13 cellular contexts compared by ENCODE assay signal in genomic region chr5:175133185-175133584, GRCh38.
"Had no signal": no experiment of that assay in that cellular context is flagged by ENCODE, and none has a peak within 500 bp of the region (broad histone marks: within the 10 kb centered on the region; RNA-seq: fewer than 3 reads in every experiment).

No MANE protein-coding gene starts in this region.

- H3K27ac Mint-ChIP-seq: activated CD4-positive, alpha-beta T cell treated with anti-CD3 and anti-CD28 coated beads, Interleukin-2, amount 10 ng/mL, durations not matched to agents 7 days and 5 days; activated T-helper 2 cell treated with anti-CD3 and anti-CD28 coated beads, Interferon-gamma antibody, Interleukin-2, Interleukin-4, amounts not matched to agents 10 μg/mL and 5 μg/mL and 100 μg/mL, durations not matched to agents 14 hours and 24 hours and 36 hours; naive thymus-derived CD4-positive, alpha-beta T cell had no signal

- ATAC-seq: naive thymus-derived CD4-positive, alpha-beta T cell had no signal

- H3K27me3 Mint-ChIP-seq: activated CD4-positive, alpha-beta T cell treated with anti-CD3 and anti-CD28 coated beads, Interleukin-2, amount 10 ng/mL, durations not matched to agents 7 days and 5 days had no signal

- DNase-seq: activated CD4-positive, alpha-beta T cell treated with anti-CD3 and anti-CD28 coated beads, Interleukin-2, amount 10 ng/mL, durations not matched to agents 7 days and 5 days; activated CD4-positive, CD25-positive, alpha-beta regulatory T cell; activated naive CD4-positive, alpha-beta T cell treated with anti-CD3 and anti-CD28 coated beads, Interleukin-2, amount 50 U/mL, for 16 hours; activated T-cell treated with anti-CD3 and anti-CD28 coated beads for 4 hours; adrenal gland; caudate nucleus; cortex of kidney; effector CD8-positive, alpha-beta T cell; naive thymus-derived CD4-positive, alpha-beta T cell; posterior cingulate gyrus; stimulated activated CD4-positive, alpha-beta T cell treated with anti-CD3 and anti-CD28 coated beads, Interleukin-4, amount 100 ng/mL, for 4 hours; stomach had no signal

- H3K4me3 Mint-ChIP-seq: activated CD4-positive, alpha-beta T cell treated with anti-CD3 and anti-CD28 coated beads, Interleukin-2, amount 10 ng/mL, durations not matched to agents 7 days and 5 days; naive thymus-derived CD4-positive, alpha-beta T cell had no signal

- H3K4me1 Mint-ChIP-seq: activated CD4-positive, alpha-beta T cell treated with anti-CD3 and anti-CD28 coated beads, Interleukin-2, amount 10 ng/mL, durations not matched to agents 7 days and 5 days; naive thymus-derived CD4-positive, alpha-beta T cell had no signal
